In the genomic region with DNA sequence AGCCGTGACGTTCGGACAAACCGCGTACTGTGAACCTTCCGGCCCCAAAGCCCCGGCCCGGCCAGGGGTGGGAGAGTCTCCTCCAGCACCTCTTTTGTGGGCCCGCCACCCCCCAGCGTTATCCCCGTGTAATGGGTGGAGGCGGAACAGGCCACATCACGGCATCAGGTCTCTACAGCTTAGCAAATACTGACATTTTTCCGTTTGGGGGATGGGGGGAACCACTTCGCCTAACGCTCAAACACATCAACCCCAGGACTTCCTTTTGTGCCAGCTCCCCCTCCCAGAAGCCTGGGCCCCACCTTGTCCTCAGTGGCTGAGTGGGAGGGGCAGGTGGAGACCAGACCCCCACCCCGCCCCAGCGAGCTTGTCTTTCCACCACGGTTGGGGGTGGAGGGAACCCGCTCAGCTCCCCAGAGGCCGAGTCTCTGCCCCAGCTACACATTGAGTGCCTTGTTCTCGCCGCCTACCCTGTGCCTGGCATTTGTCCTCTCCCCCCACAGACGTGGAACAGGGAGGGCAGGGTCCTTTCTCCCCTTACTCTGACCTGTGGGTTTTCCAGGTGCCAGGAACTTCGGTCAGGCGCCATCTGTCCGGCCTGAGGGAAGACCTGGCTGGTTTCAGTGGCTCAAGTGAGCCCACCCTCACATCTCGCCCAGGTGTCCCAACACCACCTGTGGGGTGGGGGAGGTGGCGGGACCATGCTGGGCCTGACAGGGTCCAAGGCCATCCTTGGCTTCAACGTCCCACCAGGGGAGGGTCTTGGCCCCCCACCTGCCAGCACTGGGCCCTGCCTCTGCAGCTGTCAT, we compare ENCODE assay signal across 1 cellular context.
TF ChIP-seq lines count a peak whose summit lies in the region.

No MANE protein-coding gene starts in this region.

TF ChIP-seq in HepG2, 621 proteins besides CTCF, POLR2A, EP300 and RAD21 (continues in another document):
- no peak for TF ChIP-seq ZNF841 (CRISPR knock-in tag; IDR thresholded peaks at IDR 0.05; ENCODE audit: borderline replicate concordance)
- no peak for TF ChIP-seq MAZ (IDR thresholded peaks at IDR 0.05; ENCODE audit: borderline replicate concordance, low read depth, low read length)
- peak; percentile 24; the same call in 1 of the 2 replicates for TF ChIP-seq MAZ (CRISPR knock-in tag; IDR thresholded peaks at IDR 0.05; ENCODE audit: low read depth)
- TF ChIP-seq ARNT (IDR thresholded peaks at IDR 0.05): no peak
- TF ChIP-seq ZNF605 (CRISPR knock-in tag; IDR thresholded peaks at IDR 0.05): no peak
- TF ChIP-seq RFX1 (IDR thresholded peaks at IDR 0.05): no peak
- TF ChIP-seq, protein P1, sequence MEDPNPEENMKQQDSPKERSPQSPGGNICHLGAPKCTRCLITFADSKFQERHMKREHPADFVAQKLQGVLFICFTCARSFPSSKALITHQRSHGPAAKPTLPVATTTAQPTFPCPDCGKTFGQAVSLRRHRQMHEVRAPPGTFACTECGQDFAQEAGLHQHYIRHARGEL (CRISPR knock-in tag; IDR thresholded peaks at IDR 0.05): no peak
- TF ChIP-seq, protein P2, sequence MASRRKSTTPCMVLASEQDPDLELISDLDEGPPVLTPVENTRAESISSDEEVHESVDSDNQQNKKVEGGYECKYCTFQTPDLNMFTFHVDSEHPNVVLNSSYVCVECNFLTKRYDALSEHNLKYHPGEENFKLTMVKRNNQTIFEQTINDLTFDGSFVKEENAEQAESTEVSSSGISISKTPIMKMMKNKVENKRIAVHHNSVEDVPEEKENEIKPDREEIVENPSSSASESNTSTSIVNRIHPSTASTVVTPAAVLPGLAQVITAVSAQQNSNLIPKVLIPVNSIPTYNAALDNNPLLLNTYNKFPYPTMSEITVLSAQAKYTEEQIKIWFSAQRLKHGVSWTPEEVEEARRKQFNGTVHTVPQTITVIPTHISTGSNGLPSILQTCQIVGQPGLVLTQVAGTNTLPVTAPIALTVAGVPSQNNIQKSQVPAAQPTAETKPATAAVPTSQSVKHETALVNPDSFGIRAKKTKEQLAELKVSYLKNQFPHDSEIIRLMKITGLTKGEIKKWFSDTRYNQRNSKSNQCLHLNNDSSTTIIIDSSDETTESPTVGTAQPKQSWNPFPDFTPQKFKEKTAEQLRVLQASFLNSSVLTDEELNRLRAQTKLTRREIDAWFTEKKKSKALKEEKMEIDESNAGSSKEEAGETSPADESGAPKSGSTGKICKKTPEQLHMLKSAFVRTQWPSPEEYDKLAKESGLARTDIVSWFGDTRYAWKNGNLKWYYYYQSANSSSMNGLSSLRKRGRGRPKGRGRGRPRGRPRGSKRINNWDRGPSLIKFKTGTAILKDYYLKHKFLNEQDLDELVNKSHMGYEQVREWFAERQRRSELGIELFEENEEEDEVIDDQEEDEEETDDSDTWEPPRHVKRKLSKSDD (CRISPR knock-in tag; IDR thresholded peaks at IDR 0.05; ENCODE audit: low read depth): 0 out of 2 replicates have a peak, but pooled peaks have one; percentile 46
- TF ChIP-seq, protein P3, sequence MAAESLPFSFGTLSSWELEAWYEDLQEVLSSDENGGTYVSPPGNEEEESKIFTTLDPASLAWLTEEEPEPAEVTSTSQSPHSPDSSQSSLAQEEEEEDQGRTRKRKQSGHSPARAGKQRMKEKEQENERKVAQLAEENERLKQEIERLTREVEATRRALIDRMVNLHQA (CRISPR knock-in tag; IDR thresholded peaks at IDR 0.05): no peak
- TF ChIP-seq KDM2A (CRISPR knock-in tag; IDR thresholded peaks at IDR 0.05; ENCODE audit: borderline replicate concordance, low read depth): peak; percentile 64; the same call in 1 of the 2 replicates
- no peak for TF ChIP-seq ZNF12 (CRISPR knock-in tag; IDR thresholded peaks at IDR 0.05)
- TF ChIP-seq KAT2B (IDR thresholded peaks at IDR 0.05; ENCODE audit: borderline replicate concordance, low read depth, low read length): no peak
- peak; percentile 31; the same call in 1 of the 2 replicates for TF ChIP-seq ZNF776 (CRISPR knock-in tag; IDR thresholded peaks at IDR 0.05)
- no peak for TF ChIP-seq ZBTB20 (CRISPR knock-in tag; IDR thresholded peaks at IDR 0.05; ENCODE audit: borderline replicate concordance, low read depth)
- TF ChIP-seq RNF219 (CRISPR knock-in tag; IDR thresholded peaks at IDR 0.05): no peak
- TF ChIP-seq DR1 (CRISPR knock-in tag; IDR thresholded peaks at IDR 0.05): 0 out of 2 replicates have a peak, but pooled peaks have one; percentile 28
- TF ChIP-seq ZNF891 (CRISPR knock-in tag; IDR thresholded peaks at IDR 0.05): 0 out of 2 replicates have a peak, but pooled peaks have one; percentile 27
- TF ChIP-seq ZNF296 (CRISPR knock-in tag; conservative IDR thresholded peaks at IDR 0.05): 0 out of 2 replicates have a peak, but pooled peaks have one; percentile 44
- no peak for TF ChIP-seq ZNF251 (CRISPR knock-in tag; IDR thresholded peaks at IDR 0.05)
- no peak for TF ChIP-seq ZSCAN29 (CRISPR knock-in tag; conservative IDR thresholded peaks at IDR 0.05)
- TF ChIP-seq, protein P4, sequence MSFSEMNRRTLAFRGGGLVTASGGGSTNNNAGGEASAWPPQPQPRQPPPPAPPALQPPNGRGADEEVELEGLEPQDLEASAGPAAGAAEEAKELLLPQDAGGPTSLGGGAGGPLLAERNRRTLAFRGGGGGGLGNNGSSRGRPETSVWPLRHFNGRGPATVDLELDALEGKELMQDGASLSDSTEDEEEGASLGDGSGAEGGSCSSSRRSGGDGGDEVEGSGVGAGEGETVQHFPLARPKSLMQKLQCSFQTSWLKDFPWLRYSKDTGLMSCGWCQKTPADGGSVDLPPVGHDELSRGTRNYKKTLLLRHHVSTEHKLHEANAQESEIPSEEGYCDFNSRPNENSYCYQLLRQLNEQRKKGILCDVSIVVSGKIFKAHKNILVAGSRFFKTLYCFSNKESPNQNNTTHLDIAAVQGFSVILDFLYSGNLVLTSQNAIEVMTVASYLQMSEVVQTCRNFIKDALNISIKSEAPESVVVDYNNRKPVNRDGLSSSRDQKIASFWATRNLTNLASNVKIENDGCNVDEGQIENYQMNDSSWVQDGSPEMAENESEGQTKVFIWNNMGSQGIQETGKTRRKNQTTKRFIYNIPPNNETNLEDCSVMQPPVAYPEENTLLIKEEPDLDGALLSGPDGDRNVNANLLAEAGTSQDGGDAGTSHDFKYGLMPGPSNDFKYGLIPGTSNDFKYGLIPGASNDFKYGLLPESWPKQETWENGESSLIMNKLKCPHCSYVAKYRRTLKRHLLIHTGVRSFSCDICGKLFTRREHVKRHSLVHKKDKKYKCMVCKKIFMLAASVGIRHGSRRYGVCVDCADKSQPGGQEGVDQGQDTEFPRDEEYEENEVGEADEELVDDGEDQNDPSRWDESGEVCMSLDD (CRISPR knock-in tag; IDR thresholded peaks at IDR 0.05; ENCODE audit: borderline replicate concordance): no peak
- TF ChIP-seq MAFG (CRISPR knock-in tag; IDR thresholded peaks at IDR 0.05): no peak
- 0 out of 2 replicates have a peak, but pooled peaks have one; percentile 13 for TF ChIP-seq RBFOX2 (IDR thresholded peaks at IDR 0.05; ENCODE audit: low read depth, low read length)
- TF ChIP-seq ZBTB42 (CRISPR knock-in tag; IDR thresholded peaks at IDR 0.05): no peak
- TF ChIP-seq ZNF691 (CRISPR knock-in tag; IDR thresholded peaks at IDR 0.05; ENCODE audit: borderline replicate concordance, low read depth): no peak
- TF ChIP-seq PAXIP1 (CRISPR knock-in tag; conservative IDR thresholded peaks at IDR 0.05): no peak
- no peak for TF ChIP-seq ZNF205 (CRISPR knock-in tag; IDR thresholded peaks at IDR 0.05)
- peak; percentile 99 for TF ChIP-seq AGO2 (optimal IDR thresholded peaks at IDR 0.05; ENCODE audit: low read depth, low read length)
- peak; percentile 94 for TF ChIP-seq AGO1 (IDR thresholded peaks at IDR 0.05; ENCODE audit: low read depth, low read length, poor library complexity, severe bottlenecking)
- TF ChIP-seq RBAK (CRISPR knock-in tag; IDR thresholded peaks at IDR 0.05): no peak
- TF ChIP-seq HOXA7 (CRISPR knock-in tag; IDR thresholded peaks at IDR 0.05): no peak
- TF ChIP-seq PAF1 (CRISPR knock-in tag; IDR thresholded peaks at IDR 0.05): peak; percentile 76; the same call in 1 of the 2 replicates
- 0 out of 2 replicates have a peak, but pooled peaks have one; percentile 22 for TF ChIP-seq POLR2AphosphoS2 (IDR thresholded peaks at IDR 0.05; ENCODE audit: low read depth, low read length)
- TF ChIP-seq ZBTB7A (CRISPR knock-in tag; IDR thresholded peaks at IDR 0.05): 0 out of 2 replicates have a peak, but pooled peaks have one; percentile 23
- TF ChIP-seq MYNN (CRISPR knock-in tag; IDR thresholded peaks at IDR 0.05; ENCODE audit: low read depth): no peak
- TF ChIP-seq BCL6 (CRISPR knock-in tag; IDR thresholded peaks at IDR 0.05): no peak
- TF ChIP-seq ZBTB7B (CRISPR knock-in tag; IDR thresholded peaks at IDR 0.05): 0 out of 2 replicates have a peak, but pooled peaks have one; percentile 34
- no peak for TF ChIP-seq KMT2B (CRISPR knock-in tag; IDR thresholded peaks at IDR 0.05)
- no peak for TF ChIP-seq SIN3A (IDR thresholded peaks at IDR 0.05; ENCODE audit: borderline replicate concordance, low read depth, low read length)
- 0 out of 2 replicates have a peak, but pooled peaks have one; percentile 33 for TF ChIP-seq ZNF431 (CRISPR knock-in tag; IDR thresholded peaks at IDR 0.05; ENCODE audit: borderline replicate concordance, low read depth)
- TF ChIP-seq ZNF740 (CRISPR knock-in tag; IDR thresholded peaks at IDR 0.05): peak; percentile 12; the same call in 1 of the 2 replicates
- no peak for TF ChIP-seq CENPT (CRISPR knock-in tag; IDR thresholded peaks at IDR 0.05; ENCODE audit: low read depth)
- 0 out of 2 replicates have a peak, but pooled peaks have one; percentile 32 for TF ChIP-seq PHF21A (CRISPR knock-in tag; IDR thresholded peaks at IDR 0.05)
- TF ChIP-seq KDM4B (CRISPR knock-in tag; IDR thresholded peaks at IDR 0.05): no peak
- no peak for TF ChIP-seq ASH2L (IDR thresholded peaks at IDR 0.05; ENCODE audit: insufficient read length, low read depth, low read length)
- TF ChIP-seq ATF7 (IDR thresholded peaks at IDR 0.05): no peak
- TF ChIP-seq ATF7 (CRISPR knock-in tag; IDR thresholded peaks at IDR 0.05): no peak
- no peak for TF ChIP-seq ZBTB2 (CRISPR knock-in tag; IDR thresholded peaks at IDR 0.05; ENCODE audit: low read depth)
- no peak for TF ChIP-seq ZNF780A (CRISPR knock-in tag; IDR thresholded peaks at IDR 0.05)
- TF ChIP-seq CCAR2 (optimal IDR thresholded peaks at IDR 0.05; ENCODE audit: low read depth, low read length): no peak
- TF ChIP-seq NPAS2 (CRISPR knock-in tag; IDR thresholded peaks at IDR 0.05; ENCODE audit: borderline replicate concordance): no peak
- TF ChIP-seq WIZ (CRISPR knock-in tag; IDR thresholded peaks at IDR 0.05): no peak
- TF ChIP-seq EHMT2 (IDR thresholded peaks at IDR 0.05; ENCODE audit: borderline replicate concordance, low read depth, low read length): no peak
- peak; percentile 89 for TF ChIP-seq AKAP8 (CRISPR knock-in tag; IDR thresholded peaks at IDR 0.05)
